ENCODE assay signal across 8 cellular contexts in the genomic region with DNA sequence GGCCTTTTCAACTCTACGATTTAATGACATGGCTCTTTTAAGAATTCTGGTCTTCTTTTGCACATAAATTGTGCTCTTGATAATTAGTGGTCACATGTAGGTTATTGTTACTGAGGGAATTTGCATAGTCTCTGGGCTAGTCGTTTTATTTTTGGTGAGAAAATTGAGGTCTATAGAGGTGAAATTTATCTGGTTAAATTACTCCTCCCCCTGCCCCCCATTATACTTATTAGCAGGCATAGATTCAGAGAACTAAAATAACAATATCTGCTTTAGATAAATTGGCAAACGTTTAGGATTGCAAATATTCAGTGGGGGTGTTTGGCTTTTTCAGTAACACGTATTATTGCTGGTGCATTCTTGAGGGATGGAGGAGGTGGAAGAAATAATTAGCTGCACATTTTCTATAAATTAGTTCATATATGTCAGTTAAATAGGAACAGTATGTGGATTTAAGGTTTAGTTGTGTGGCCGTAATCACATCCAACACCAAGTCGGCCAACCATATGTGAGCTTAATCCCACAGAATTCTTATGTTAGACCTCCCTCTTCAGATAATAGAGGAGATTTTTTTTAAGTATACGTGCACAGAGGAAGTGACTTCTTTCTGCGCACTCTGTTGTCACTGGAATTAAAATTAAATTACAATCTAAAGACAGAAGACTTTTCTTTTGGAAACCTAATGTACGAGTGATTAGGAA. TPM values are rescaled to one million over a fixed set of nuclear protein-coding genes. Genes with fewer than 3 reads are reported as not detected.
DNase-seq lines count a peak whose midpoint lies in the region; ATAC-seq and TF ChIP-seq lines count a peak whose summit lies in the region.

No MANE protein-coding gene starts in this region.

- H3K4me1 Mint-ChIP-seq in activated CD8-positive, alpha-beta T cell treated with anti-CD3 and anti-CD28 coated beads for 36 hours (ENCODE audit: low read depth): peaks cover 19% of the 10 kb centered on the region
- peaks cover 17 to 23% of the 10 kb centered on the region in 2 donors for H3K4me1 Mint-ChIP-seq in stimulated activated naive B cell treated with anti-CD40 and anti-IgM and Interleukin-4, amounts not matched to agents 10 μg/mL and 1 μg/mL and 100 μg/mL, for 72 hours

- peak overlapping the region; percentile 88 for H3K4me3 Mint-ChIP-seq in activated CD8-positive, alpha-beta T cell treated with anti-CD3 and anti-CD28 coated beads for 36 hours
- peak overlapping the region; percentile 89 to 94 for H3K4me3 Mint-ChIP-seq in stimulated activated naive B cell treated with anti-CD40 and anti-IgM and Interleukin-4, amounts not matched to agents 10 μg/mL and 1 μg/mL and 100 μg/mL, for 72 hours

- H3K27ac Mint-ChIP-seq in activated CD8-positive, alpha-beta T cell treated with anti-CD3 and anti-CD28 coated beads for 36 hours: no peak overlapping the region
- peak overlapping the region; percentile 67 for H3K27ac Mint-ChIP-seq in stimulated activated naive B cell treated with anti-CD40 and anti-IgM and Interleukin-4, amounts not matched to agents 10 μg/mL and 1 μg/mL and 100 μg/mL, for 72 hours

- ATAC-seq in activated CD8-positive, alpha-beta T cell treated with anti-CD3 and anti-CD28 coated beads for 36 hours: no peak
- no peak for ATAC-seq in stimulated activated naive B cell treated with anti-CD40 and anti-IgM and Interleukin-4, amounts not matched to agents 10 μg/mL and 1 μg/mL and 100 μg/mL, for 72 hours (replicated peaks)
- ATAC-seq in HG02973 (IDR thresholded peaks at IDR 0.05; ENCODE audit: unreplicated experiment) (no peak), HG02623 (IDR thresholded peaks at IDR 0.05; ENCODE audit: unreplicated experiment) (no peak), GM21367 (IDR thresholded peaks at IDR 0.05; ENCODE audit: unreplicated experiment) (no peak)

- no peaks in the 10 kb centered on the region for H3K9me3 Mint-ChIP-seq in activated CD8-positive, alpha-beta T cell treated with anti-CD3 and anti-CD28 coated beads for 36 hours
- H3K9me3 Mint-ChIP-seq in stimulated activated naive B cell treated with anti-CD40 and anti-IgM and Interleukin-4, amounts not matched to agents 10 μg/mL and 1 μg/mL and 100 μg/mL, for 72 hours: peaks cover 2 to 4% of the 10 kb centered on the region in 2 donors

- CTCF ChIA-PET in activated CD8-positive, alpha-beta T cell treated with anti-CD3 and anti-CD28 coated beads for 36 hours (lab: Charles Lee): interaction anchor here (1.1 to 3.5 kb wide), 3 partner anchors 58 to 102 kb away, joined by 3 to 16 read pairs (median 4); no protein-coding TSS in a partner anchor

- peaks cover 10% of the 10 kb centered on the region for H3K36me3 Mint-ChIP-seq in activated CD8-positive, alpha-beta T cell treated with anti-CD3 and anti-CD28 coated beads for 36 hours (ENCODE audit: low read depth)
- peaks cover 16 to 25% of the 10 kb centered on the region in 2 donors for H3K36me3 Mint-ChIP-seq in stimulated activated naive B cell treated with anti-CD40 and anti-IgM and Interleukin-4, amounts not matched to agents 10 μg/mL and 1 μg/mL and 100 μg/mL, for 72 hours

- POLR2A ChIA-PET in activated CD8-positive, alpha-beta T cell treated with anti-CD3 and anti-CD28 coated beads for 36 hours (lab: Charles Lee): interaction anchor here (0.9 to 1.5 kb wide), 4 partner anchors 11 to 91 kb away, joined by 3 to 6 read pairs (median 3); no protein-coding TSS in a partner anchor

- DNase-seq in NCI-H82 (lab: John Stamatoyannopoulos, UW) (peak; percentile 41), NCI-H82 treated with DMSO at 0.1 percent for 48 hours (lab: John Stamatoyannopoulos, UW; ENCODE audit: unreplicated experiment) (no peak)
- DNase-seq in activated CD8-positive, alpha-beta T cell treated with anti-CD3 and anti-CD28 coated beads for 36 hours: no peak
- no peak for DNase-seq in stimulated activated naive B cell treated with anti-CD40 and anti-IgM and Interleukin-4, amounts not matched to agents 10 μg/mL and 1 μg/mL and 100 μg/mL, for 72 hours

- TF ChIP-seq CTCF in activated CD8-positive, alpha-beta T cell treated with anti-CD3 and anti-CD28 coated beads for 36 hours (IDR thresholded peaks at IDR 0.05): no peak

- H3K4me3 ChIP-seq in iPS-11a (ENCODE audit: low read depth, low read length): peak overlapping the region; percentile 74

- intact Hi-C loops in activated CD8-positive, alpha-beta T cell treated with anti-CD3 and anti-CD28 coated beads for 36 hours (cut with micrococcal nuclease): no loop called here

- H3K27me3 Mint-ChIP-seq in activated CD8-positive, alpha-beta T cell treated with anti-CD3 and anti-CD28 coated beads for 36 hours: peaks cover 2% of the 10 kb centered on the region
- peaks cover 0 to 11% of the 10 kb centered on the region in 2 donors for H3K27me3 Mint-ChIP-seq in stimulated activated naive B cell treated with anti-CD40 and anti-IgM and Interleukin-4, amounts not matched to agents 10 μg/mL and 1 μg/mL and 100 μg/mL, for 72 hours

RNA-seq across cellular contexts. Expression of gene SEPTIN11, which starts 1.9 kb away (rescaled TPM):
- 10 to 100 TPM; 38.6 to 43.3 TPM for total RNA-seq in activated CD8-positive, alpha-beta T cell treated with anti-CD3 and anti-CD28 coated beads for 36 hours

RNA-seq across cellular contexts. Expression of gene SOWAHB, which starts 53.5 kb away (rescaled TPM):
- total RNA-seq in activated CD8-positive, alpha-beta T cell treated with anti-CD3 and anti-CD28 coated beads for 36 hours: not detected
